Comparison of ENCODE assay signal across 24 cellular contexts in the genomic region with DNA sequence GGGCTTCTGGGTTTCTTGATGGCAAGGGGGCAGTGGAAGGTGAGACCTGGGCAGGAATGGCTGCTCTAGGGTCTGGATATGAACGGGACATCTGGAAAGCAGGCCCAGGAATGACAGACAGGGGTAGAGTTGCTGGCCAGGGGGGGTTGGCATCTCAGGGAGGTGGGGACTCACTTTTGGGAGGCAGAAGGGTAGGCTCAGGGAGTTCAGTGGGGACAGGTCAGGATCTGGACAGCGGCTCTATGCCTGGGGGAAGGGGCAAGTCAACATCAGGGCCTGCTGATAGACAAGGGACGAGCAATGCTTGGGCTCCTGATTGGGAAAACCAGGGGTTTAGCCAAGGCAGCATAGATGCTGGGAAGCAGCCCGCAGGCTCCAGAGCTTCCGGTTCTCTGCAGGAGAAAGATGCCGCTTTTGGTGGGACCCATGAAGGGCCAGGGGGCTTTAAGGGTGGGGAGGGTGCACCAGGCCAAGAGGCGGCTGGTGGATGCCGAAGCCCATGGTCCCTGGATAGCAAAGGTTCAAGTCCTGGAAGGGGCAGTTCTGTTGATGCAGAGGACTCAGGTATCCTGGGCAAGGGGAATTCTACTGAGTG. TPM values are rescaled to one million over a fixed set of nuclear protein-coding genes. Genes with fewer than 3 reads are reported as not detected.
"Had no signal": no experiment of that assay in that cellular context is flagged by ENCODE, and none has a peak within 500 bp of the region (broad histone marks: within the 10 kb centered on the region; RNA-seq: fewer than 3 reads in every experiment).

No MANE protein-coding gene starts in this region.

- H3K4me3 ChIP-seq: body of pancreas, colonic mucosa, lower lobe of right lung, testis, transverse colon had no signal

- H3K27ac ChIP-seq: body of pancreas, colonic mucosa, epithelial cell of prostate, lower lobe of right lung, testis, transverse colon had no signal

- H3K4me1 ChIP-seq: body of pancreas, colonic mucosa, lower lobe of right lung, transverse colon had no signal

- ATAC-seq: activated naive CD4-positive, alpha-beta T cell treated with anti-CD3 and anti-CD28 coated beads, Interleukin-2, amount 50 U/mL, for 72 hours; body of pancreas; lower lobe of right lung; natural killer cell; right cardiac atrium; WTC11 had no signal

- H3K9me3 ChIP-seq: body of pancreas, colonic mucosa, lower lobe of right lung, testis, transverse colon had no signal

- H3K9me3 Mint-ChIP-seq: activated naive CD4-positive, alpha-beta T cell treated with anti-CD3 and anti-CD28 coated beads, Interleukin-2, amount 50 U/mL, for 72 hours; activated T-helper 1 cell treated with anti-CD3 and anti-CD28 coated beads, Interleukin-12 subunit alpha, Interleukin-12 subunit beta, Interleukin-2, Interleukin-4 antibody, amounts not matched to agents 30 ng/mL and 10 ng/mL and 1 ng/mL, durations not matched to agents 14 hours and 24 hours and 36 hours; natural killer cell; WTC11 had no signal

- H3K27ac Mint-ChIP-seq: activated T-helper 1 cell treated with anti-CD3 and anti-CD28 coated beads, Interleukin-12 subunit alpha, Interleukin-12 subunit beta, Interleukin-2, Interleukin-4 antibody, amounts not matched to agents 30 ng/mL and 10 ng/mL and 1 ng/mL, durations not matched to agents 14 hours and 24 hours and 36 hours; natural killer cell; WTC11 had no signal

- H3K36me3 Mint-ChIP-seq: activated naive CD4-positive, alpha-beta T cell treated with anti-CD3 and anti-CD28 coated beads, Interleukin-2, amount 50 U/mL, for 72 hours; natural killer cell; WTC11 had no signal

- DNase-seq: activated CD4-positive, alpha-beta T cell treated with anti-CD3 and anti-CD28 coated beads for 4 hours; activated CD4-positive, alpha-beta T cell treated with anti-CD3 and anti-CD28 coated beads, Interleukin-2, amount 50 U/mL, for 4 hours; activated gamma-delta T cell treated with Interleukin-2 at 50 U/mL for 16 hours; activated T-cell treated with anti-CD3 and anti-CD28 coated beads for 4 hours; cerebellar nuclear complex; colonic mucosa; effector CD8-positive, alpha-beta T cell; hippocampal formation; lower lobe of right lung; mesenchymal stem cell; right cardiac atrium; stimulated activated CD4-positive, alpha-beta T cell treated with anti-CD3 and anti-CD28 coated beads, Interleukin-2, amount 100 ng/mL, for 48 hours; stimulated activated naive CD4-positive, alpha-beta T cell treated with Interleukin-2 at 50 U/mL for 16 hours; T-helper 2 cell; testis; transverse colon had no signal

- H3K4me3 Mint-ChIP-seq: activated T-helper 1 cell treated with anti-CD3 and anti-CD28 coated beads, Interleukin-12 subunit alpha, Interleukin-12 subunit beta, Interleukin-2, Interleukin-4 antibody, amounts not matched to agents 30 ng/mL and 10 ng/mL and 1 ng/mL, durations not matched to agents 14 hours and 24 hours and 36 hours; natural killer cell; WTC11 had no signal

- H3K27me3 ChIP-seq: body of pancreas, colonic mucosa, testis had no signal

- H3K36me3 ChIP-seq: colonic mucosa, lower lobe of right lung, transverse colon had no signal

- H3K4me1 Mint-ChIP-seq: natural killer cell had no signal

RNA-seq across cellular contexts. Expression of a gene that starts 21.9 kb away (rescaled TPM):
- total RNA-seq: activated naive CD4-positive, alpha-beta T cell treated with anti-CD3 and anti-CD28 coated beads, Interleukin-2, amount 50 U/mL, for 72 hours; activated T-helper 1 cell treated with anti-CD3 and anti-CD28 coated beads, Interleukin-12 subunit alpha, Interleukin-12 subunit beta, Interleukin-2, Interleukin-4 antibody, amounts not matched to agents 30 ng/mL and 10 ng/mL and 1 ng/mL, durations not matched to agents 14 hours and 24 hours and 36 hours; dermis microvascular lymphatic vessel endothelial cell; natural killer cell had no signal
- polyA plus RNA-seq: keratinocyte had no signal
